14 cellular contexts compared by ENCODE assay signal in the genomic region with DNA sequence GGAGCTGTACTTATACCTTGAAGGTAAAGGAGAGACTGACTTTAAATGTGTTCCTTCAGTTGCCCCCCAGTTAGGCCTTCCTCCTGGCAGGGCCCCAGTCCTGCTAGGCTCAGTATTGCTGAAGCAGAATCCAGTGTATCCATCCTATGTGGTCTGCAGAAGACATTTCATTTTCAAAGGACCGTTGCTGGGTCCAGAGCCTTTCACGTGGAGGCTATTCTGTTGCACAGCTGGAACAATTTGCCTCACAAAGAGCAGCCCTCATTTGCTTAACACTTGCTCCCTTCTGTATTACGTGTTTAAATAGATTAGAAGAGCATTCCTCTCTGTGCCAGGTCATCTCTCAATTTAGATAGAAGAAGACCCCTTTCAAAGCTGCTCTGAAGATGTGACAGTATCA.
DNase-seq lines count a peak whose midpoint lies in the region; ATAC-seq and TF ChIP-seq lines count a peak whose summit lies in the region.
"Had no signal": no experiment of that assay in that cellular context is flagged by ENCODE, and none has a peak within 500 bp of the region (broad histone marks: within the 10 kb centered on the region; RNA-seq: fewer than 3 reads in every experiment).

No MANE protein-coding gene starts in this region.

- H3K9ac ChIP-seq in NT2/D1 (ENCODE audit: insufficient read length, low read depth) = peak overlapping the region; percentile 22

- no peak overlapping the region for H3K27ac ChIP-seq in iPS DF 6.9 (ENCODE audit: low read length)

- no peaks in the 10 kb centered on the region for H3K27me3 Mint-ChIP-seq in progenitor cell of endocrine pancreas
- H3K27me3 Mint-ChIP-seq: CD4-positive, alpha-beta T cell had no signal

- no peak overlapping the region for H3K4me3 Mint-ChIP-seq in progenitor cell of endocrine pancreas (ENCODE audit: low read depth)
- H3K4me3 Mint-ChIP-seq: CD4-positive, alpha-beta T cell had no signal

- no peaks in the 10 kb centered on the region for H3K36me3 Mint-ChIP-seq in progenitor cell of endocrine pancreas (ENCODE audit: insufficient read depth)

- in situ Hi-C loops in HAP-1 (cut with MboI; ENCODE audit: low sequenced_read_pairs) = no loop called here
- in situ Hi-C loops in ACHN (cut with HindIII; ENCODE audit: low pct_ligation_motif_present, low pct_unique_long_range_greater_than_20kb, low sequenced_read_pairs) = no loop called here

- no peak for ATAC-seq in HG02678 (IDR thresholded peaks at IDR 0.05; ENCODE audit: unreplicated experiment)
- ATAC-seq: K562 had no signal

- H3K27ac Mint-ChIP-seq in progenitor cell of endocrine pancreas = peak overlapping the region; percentile 14
- H3K27ac Mint-ChIP-seq: CD4-positive, alpha-beta T cell had no signal

- H3K4me1 Mint-ChIP-seq in progenitor cell of endocrine pancreas (ENCODE audit: low read depth) = no peaks in the 10 kb centered on the region

- TF ChIP-seq CTCF in progenitor cell of endocrine pancreas (IDR thresholded peaks at IDR 0.05; ENCODE audit: unreplicated experiment) = no peak

- no peaks in the 10 kb centered on the region for H3K27me3 ChIP-seq in HAP-1 (ENCODE audit: low read depth)
- H3K27me3 ChIP-seq in NT2/D1 (ENCODE audit: insufficient read depth, insufficient read length) = no peaks in the 10 kb centered on the region
- H3K27me3 ChIP-seq in iPS DF 6.9 (ENCODE audit: control insufficient read depth, insufficient read depth, low read length) = no peaks in the 10 kb centered on the region

- no CpG with 5 or more reads among the region's 3 CpGs for WGBS in iPS DF 6.9 (ENCODE audit: insufficient coverage, insufficient read length)

- H3K4me3 ChIP-seq in HAP-1 = no peak overlapping the region
- no peak overlapping the region for H3K4me3 ChIP-seq in NT2/D1 (ENCODE audit: insufficient read length, low read depth)
- H3K4me3 ChIP-seq in iPS DF 6.9 (ENCODE audit: low read length) = no peak overlapping the region
- H3K4me3 ChIP-seq: K562 had no signal

- no peaks in the 10 kb centered on the region for H3K4me1 ChIP-seq in HAP-1
- H3K4me1 ChIP-seq in NT2/D1 (ENCODE audit: insufficient read depth, insufficient read length) = no peaks in the 10 kb centered on the region
- H3K4me1 ChIP-seq in iPS DF 6.9 (ENCODE audit: control insufficient read depth, insufficient read depth, low read length) = peaks cover 4% of the 10 kb centered on the region; the same call in 1 of the 2 replicates

- no peaks in the 10 kb centered on the region for H3K9me3 Mint-ChIP-seq in progenitor cell of endocrine pancreas (ENCODE audit: low read depth)
- H3K9me3 Mint-ChIP-seq: CD4-positive, alpha-beta T cell had no signal

- H3K36me3 ChIP-seq in HAP-1 (replicated peaks) (no peaks in the 10 kb centered on the region), NT2/D1 (ENCODE audit: insufficient read depth, insufficient read length, low read length) (no peaks in the 10 kb centered on the region), iPS DF 6.9 (ENCODE audit: control insufficient read depth, insufficient read depth, low read length) (no peaks in the 10 kb centered on the region)

- peak; percentile 32 for DNase-seq in HAP-1 (ENCODE audit: low spot score in 2 of 2)
- DNase-seq in NT2/D1 (ENCODE audit: low read depth, low spot score) = peak; percentile 95
- DNase-seq in iPS DF 6.9 (ENCODE audit: low read depth, low spot score) = peak; percentile 90
- DNase-seq in progenitor cell of endocrine pancreas (ENCODE audit: low spot score, unreplicated experiment) = no peak
- DNase-seq in ACHN = no peak
- no peak for DNase-seq in NCI-H2107 treated with DMSO at 0.1 percent for 48 hours (lab: John Stamatoyannopoulos, UW; ENCODE audit: unreplicated experiment)
- DNase-seq: CD4-positive, alpha-beta T cell; HCEC 1CT; NCI-H1436 treated with DMSO at 0.1 percent for 48 hours; NCI-H345; NCI-H774; SHP77 treated with DMSO at 0.1 percent for 48 hours had no signal

- no peaks in the 10 kb centered on the region for H3K9me3 ChIP-seq in HAP-1
- H3K9me3 ChIP-seq in NT2/D1 (ENCODE audit: insufficient read depth, low read length) = no peaks in the 10 kb centered on the region
- H3K9me3 ChIP-seq in iPS DF 6.9 (ENCODE audit: control insufficient read depth, insufficient read depth, low read length) = no peaks in the 10 kb centered on the region

Comparison
In these comparisons a context has a peak if more than half of its experiments do, and no peak if none do; other contexts are left out.
1. DNase-seq: peak in HAP-1 (2 of 2), NT2/D1 (single experiment) and iPS DF 6.9 (single experiment); none in progenitor cell of endocrine pancreas (single experiment), ACHN (single experiment) and NCI-H2107 treated with DMSO at 0.1 percent for 48 hours (single experiment).